In the genomic region with DNA sequence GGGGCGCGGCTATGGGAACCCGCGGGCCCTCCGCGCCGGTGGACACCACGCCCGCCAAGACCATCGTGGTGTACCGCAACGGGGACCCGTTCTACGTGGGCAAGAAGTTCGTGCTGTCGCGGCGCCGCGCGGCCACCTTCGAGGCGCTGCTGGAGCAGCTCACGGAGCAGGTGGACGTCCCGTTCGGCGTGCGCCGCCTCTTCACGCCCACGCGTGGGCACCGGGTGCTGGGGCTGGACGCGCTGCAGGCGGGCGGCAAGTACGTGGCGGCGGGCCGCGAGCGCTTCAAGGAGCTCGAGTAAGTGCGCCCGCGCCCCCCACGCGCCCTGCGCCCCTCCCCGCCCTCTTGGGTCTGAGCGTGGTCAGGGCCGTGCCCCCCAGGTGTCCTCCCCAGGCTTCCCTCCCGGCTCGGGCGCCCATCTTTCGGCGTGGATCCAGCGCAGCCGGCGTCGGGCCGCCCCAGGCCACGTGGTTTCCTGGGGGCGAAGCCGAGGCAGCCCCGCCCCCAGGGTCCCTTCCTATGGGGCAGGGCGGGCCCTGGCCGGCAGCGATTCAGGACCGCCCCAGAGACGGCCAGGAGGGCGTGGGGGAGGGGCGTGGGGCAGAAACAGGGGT, we compare ENCODE assay signal across 16 cellular contexts. TPM values are rescaled to one million over a fixed set of nuclear protein-coding genes. Genes with fewer than 3 reads are reported as not detected.
DNase-seq lines count a peak whose midpoint lies in the region; ATAC-seq and TF ChIP-seq lines count a peak whose summit lies in the region.
"Had no signal": no experiment of that assay in that cellular context is flagged by ENCODE, and none has a peak within 500 bp of the region (broad histone marks: within the 10 kb centered on the region; RNA-seq: fewer than 3 reads in every experiment).

No MANE protein-coding gene starts in this region.

- intact Hi-C loops in breast epithelium (cut with DNase I; ENCODE audit: low total_unique reads) = no loop called here
- intact Hi-C loops in MCF 10A (cut with micrococcal nuclease) = no loop called here
- intact Hi-C loops in tibial artery (cut with DNase I; ENCODE audit: low total_unique reads) = no loop called here

- no peaks in the 10 kb centered on the region for H3K9me3 ChIP-seq in breast epithelium
- no peaks in the 10 kb centered on the region for H3K9me3 ChIP-seq in NT2/D1 (ENCODE audit: insufficient read depth, low read length)
- H3K9me3 ChIP-seq in iPS DF 6.9 (ENCODE audit: control insufficient read depth, insufficient read depth, low read length) = no peaks in the 10 kb centered on the region
- H3K9me3 ChIP-seq in tibial artery = no peaks in the 10 kb centered on the region

- H3K27me3 ChIP-seq in breast epithelium (peaks cover 0 to 29% of the 10 kb centered on the region in 2 donors), NT2/D1 (ENCODE audit: insufficient read depth, insufficient read length) (peaks cover 37% of the 10 kb centered on the region), iPS DF 6.9 (ENCODE audit: control insufficient read depth, insufficient read depth, low read length) (peaks cover 3% of the 10 kb centered on the region; the same call in 1 of the 2 replicates), tibial artery (peaks cover 0 to 22% of the 10 kb centered on the region in 2 donors)

- no peaks in the 10 kb centered on the region for H3K9me3 Mint-ChIP-seq in MCF 10A (ENCODE audit: unreplicated experiment)
- peaks cover 3% of the 10 kb centered on the region for H3K9me3 Mint-ChIP-seq in activated T-helper 17 cell treated with anti-CD3 and anti-CD28 coated beads, Interleukin-2, amount 50 U/mL, for 72 hours

- peaks cover 5% of the 10 kb centered on the region for H3K4me1 Mint-ChIP-seq in MCF 10A (ENCODE audit: insufficient read depth, unreplicated experiment)
- H3K4me1 Mint-ChIP-seq in activated T-helper 17 cell treated with anti-CD3 and anti-CD28 coated beads, Interleukin-2, amount 50 U/mL, for 72 hours = no peaks in the 10 kb centered on the region

- H3K4me1 ChIP-seq in breast epithelium (no peaks in the 10 kb centered on the region), NT2/D1 (ENCODE audit: insufficient read depth, insufficient read length) (no peaks in the 10 kb centered on the region), iPS DF 6.9 (ENCODE audit: control insufficient read depth, insufficient read depth, low read length) (peaks cover 6% of the 10 kb centered on the region), tibial artery (peaks cover 0 to 34% (median 6%) of the 10 kb centered on the region in 4 donors)

- H3K36me3 ChIP-seq in breast epithelium (no peaks in the 10 kb centered on the region), NT2/D1 (ENCODE audit: insufficient read depth, insufficient read length, low read length) (no peaks in the 10 kb centered on the region), iPS DF 6.9 (ENCODE audit: control insufficient read depth, insufficient read depth, low read length) (no peaks in the 10 kb centered on the region; the same call in 1 of the 2 replicates), tibial artery (no peaks in the 10 kb centered on the region)

- H3K4me3 Mint-ChIP-seq in MCF 10A (ENCODE audit: unreplicated experiment) = no peak overlapping the region
- no peak overlapping the region for H3K4me3 Mint-ChIP-seq in activated T-helper 17 cell treated with anti-CD3 and anti-CD28 coated beads, Interleukin-2, amount 50 U/mL, for 72 hours
- H3K4me3 Mint-ChIP-seq: CD8-positive, alpha-beta T cell had no signal

- H3K36me3 Mint-ChIP-seq in MCF 10A (ENCODE audit: insufficient read depth, unreplicated experiment) = peaks cover 9% of the 10 kb centered on the region
- H3K36me3 Mint-ChIP-seq in activated T-helper 17 cell treated with anti-CD3 and anti-CD28 coated beads, Interleukin-2, amount 50 U/mL, for 72 hours (ENCODE audit: low read depth) = no peaks in the 10 kb centered on the region
- H3K36me3 Mint-ChIP-seq: CD8-positive, alpha-beta T cell had no signal

- WGBS in iPS DF 6.9 (ENCODE audit: insufficient coverage, insufficient read length) = no CpG with 5 or more reads among the region's 75 CpGs

- POLR2A ChIA-PET in MCF 10A (lab: Yijun Ruan, JAX) = no interaction called here

- CTCF ChIA-PET in MCF 10A (lab: Yijun Ruan, JAX) = interaction anchor here (0.5 to 1.1 kb wide), 2 partner anchors 7 to 123 kb away, joined by 3 read pairs; no protein-coding TSS in a partner anchor

- TF ChIP-seq CTCF in breast epithelium (IDR thresholded peaks at IDR 0.05) = no peak
- TF ChIP-seq CTCF in MCF 10A (IDR thresholded peaks at IDR 0.05; ENCODE audit: unreplicated experiment) = no peak
- no peak for TF ChIP-seq CTCF in tibial artery (IDR thresholded peaks at IDR 0.05)

- H3K27me3 Mint-ChIP-seq in MCF 10A (ENCODE audit: insufficient read depth, unreplicated experiment) = peaks cover 22% of the 10 kb centered on the region
- H3K27me3 Mint-ChIP-seq in activated T-helper 17 cell treated with anti-CD3 and anti-CD28 coated beads, Interleukin-2, amount 50 U/mL, for 72 hours = peaks cover 38% of the 10 kb centered on the region

- ATAC-seq in esophagus mucosa = no peak
- no peak for ATAC-seq in activated T-helper 17 cell treated with anti-CD3 and anti-CD28 coated beads, Interleukin-2, amount 50 U/mL, for 72 hours (replicated peaks)
- ATAC-seq: CD8-positive, alpha-beta T cell had no signal

- TF ChIP-seq POLR2A in breast epithelium (IDR thresholded peaks at IDR 0.05) = no peak

- no TSS peak for BruUV-seq in MCF 10A (replicated peaks; lab: Mats Ljungman, UMichigan)

- no peak overlapping the region for H3K27ac Mint-ChIP-seq in MCF 10A (ENCODE audit: low read depth, unreplicated experiment)
- H3K27ac Mint-ChIP-seq in activated T-helper 17 cell treated with anti-CD3 and anti-CD28 coated beads, Interleukin-2, amount 50 U/mL, for 72 hours = no peak overlapping the region
- H3K27ac Mint-ChIP-seq: CD8-positive, alpha-beta T cell had no signal

- DNase-seq in breast epithelium (ENCODE audit: low spot score in 2 of 2) (no peak), MCF 10A (ENCODE audit: unreplicated experiment) (no peak), NT2/D1 (ENCODE audit: low read depth, low spot score) (no peak), iPS DF 6.9 (ENCODE audit: low read depth, low spot score) (no peak), tibial artery (no peak), H4 (ENCODE audit: low spot score) (no peak)
- DNase-seq: activated CD4-positive, alpha-beta T cell treated with anti-CD3 and anti-CD28 coated beads, Interleukin-2, amount 50 U/mL, for 1 hour; activated T-cell treated with anti-CD3 and anti-CD28 coated beads, Interleukin-2, amount 50 U/mL, for 1 hour; CD8-positive, alpha-beta T cell; effector CD4-positive, alpha-beta T cell; NCI-H2107 had no signal

- H3K27ac ChIP-seq in breast epithelium (no peak overlapping the region), iPS DF 6.9 (ENCODE audit: low read length) (no peak overlapping the region), tibial artery (no peak overlapping the region)

- peak overlapping the region in 2 of 3 donors; percentile 40 to 59 for H3K4me3 ChIP-seq in breast epithelium
- H3K4me3 ChIP-seq in NT2/D1 (ENCODE audit: insufficient read length, low read depth) = peak overlapping the region; percentile 45
- H3K4me3 ChIP-seq in iPS DF 6.9 (ENCODE audit: low read length) = peak overlapping the region; percentile 47; the same call in 1 of the 2 replicates
- peak overlapping the region; percentile 15 to 37 for H3K4me3 ChIP-seq in tibial artery

- no peak overlapping the region for H3K9ac ChIP-seq in NT2/D1 (ENCODE audit: insufficient read length, low read depth)

RNA-seq across cellular contexts. Expression of a gene that starts 0.5 kb away (rescaled TPM):
- total RNA-seq in breast epithelium = under 1 TPM; 0.33 to 0.59 (median 0.48) TPM
- total RNA-seq in MCF 10A (2022) = not detected in 2 replicates
- not detected for total RNA-seq in esophagus mucosa
- not detected for total RNA-seq in activated T-helper 17 cell treated with anti-CD3 and anti-CD28 coated beads, Interleukin-2, amount 50 U/mL, for 72 hours
- total RNA-seq in H4 (2014; rRNA removed; shearing (Covaris generic)) = not detected in 2 replicates
- total RNA-seq: CD8-positive, alpha-beta T cell; kidney epithelial cell; right cardiac atrium; RPMI7951 had no signal

RNA-seq across cellular contexts. Expression of a gene that starts 45.8 kb away (rescaled TPM):
- total RNA-seq in breast epithelium (under 1 TPM in 1 of 3 donors, not detected in 2; 0.16 TPM), MCF 10A (2022) (not detected in 2 replicates), esophagus mucosa (not detected)
- not detected for total RNA-seq in activated T-helper 17 cell treated with anti-CD3 and anti-CD28 coated beads, Interleukin-2, amount 50 U/mL, for 72 hours
- not detected in 2 replicates for total RNA-seq in H4 (2014; rRNA removed; shearing (Covaris generic))
- total RNA-seq: CD8-positive, alpha-beta T cell; RPMI7951 had no signal
